14 cellular contexts compared by ENCODE assay signal in the genomic region with DNA sequence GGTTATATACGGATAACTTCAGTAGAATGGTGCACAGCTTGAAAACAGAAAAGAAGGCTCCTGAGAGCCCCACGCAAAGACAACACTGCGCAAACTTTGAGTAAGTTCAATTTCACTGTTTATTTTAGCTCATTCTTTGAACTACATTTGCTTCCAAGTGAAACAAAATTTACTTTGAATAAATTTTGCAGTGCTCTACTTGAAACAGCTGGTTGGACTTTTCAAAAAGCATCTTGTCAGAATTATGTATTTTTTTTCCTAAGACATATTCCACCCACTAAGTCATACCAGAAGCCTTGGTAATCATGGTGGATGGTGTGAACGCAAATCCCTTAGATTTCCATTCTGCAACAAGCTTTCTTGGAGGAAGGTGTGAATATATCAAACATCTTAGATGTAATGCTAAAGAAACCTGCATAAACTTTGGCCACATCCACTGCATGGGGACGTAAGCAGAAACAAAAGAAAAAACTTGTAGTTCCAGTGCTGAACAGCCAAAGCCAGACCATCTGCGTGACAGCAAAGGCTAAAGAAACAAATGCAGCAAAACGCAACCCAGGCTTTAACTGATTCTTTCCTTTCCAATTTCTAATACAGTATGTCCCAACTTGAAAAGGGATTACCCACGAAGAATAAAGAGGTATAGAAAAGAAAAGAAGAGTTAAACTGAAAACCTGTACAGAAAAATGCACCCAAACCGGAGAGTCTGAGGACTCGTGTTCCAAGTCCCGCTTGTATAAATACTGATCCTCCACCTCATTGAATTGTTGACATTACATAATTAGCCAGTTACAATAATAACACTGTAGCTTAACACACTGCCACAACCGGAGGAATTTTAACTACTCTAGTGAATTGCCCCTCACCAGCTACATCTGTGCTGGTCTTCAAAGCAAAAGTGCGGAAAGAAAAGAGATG.
DNase-seq lines count a peak whose midpoint lies in the region; ATAC-seq and TF ChIP-seq lines count a peak whose summit lies in the region.
"Had no signal": no experiment of that assay in that cellular context is flagged by ENCODE, and none has a peak within 500 bp of the region (broad histone marks: within the 10 kb centered on the region; RNA-seq: fewer than 3 reads in every experiment).

No MANE protein-coding gene starts in this region.

- H3K36me3 ChIP-seq in suprapubic skin = no peaks in the 10 kb centered on the region

- WGBS in suprapubic skin = 38% methylated on average over 13 of the region's 13 CpGs

- TF ChIP-seq POLR2A in suprapubic skin (IDR thresholded peaks at IDR 0.05) = no peak

- no peak for TF ChIP-seq EP300 in suprapubic skin (IDR thresholded peaks at IDR 0.05)

- H3K27ac ChIP-seq in suprapubic skin = no peak overlapping the region
- H3K27ac ChIP-seq: SJSA1 had no signal

- H3K9me3 ChIP-seq in suprapubic skin = no peaks in the 10 kb centered on the region
- H3K9me3 ChIP-seq: SJSA1 had no signal

- peaks cover 21% of the 10 kb centered on the region for H3K4me1 ChIP-seq in suprapubic skin

- no peak overlapping the region for H3K4me3 ChIP-seq in suprapubic skin
- H3K4me3 ChIP-seq: K562, SJSA1 had no signal

- ATAC-seq in HG03039 (IDR thresholded peaks at IDR 0.05; ENCODE audit: unreplicated experiment) = no peak
- ATAC-seq: K562 had no signal

- no peak for TF ChIP-seq CTCF in suprapubic skin (IDR thresholded peaks at IDR 0.05)

- DNase-seq in AG08396 (ENCODE audit: low spot score) = peak; percentile 13
- DNase-seq in NCI-H774 (lab: John Stamatoyannopoulos, UW) = peak; percentile 2
- DNase-seq in fibroblast of peridontal ligament (ENCODE audit: extremely low read depth) = peak; percentile 76
- peak; percentile 11 for DNase-seq in occipital lobe (lab: John Stamatoyannopoulos, UW)
- DNase-seq in cortex of kidney (lab: John Stamatoyannopoulos, UW) = no peak
- DNase-seq in suprapubic skin (ENCODE audit: low spot score in 2 of 2) = no peak
- DNase-seq in mesenteric fat pad (ENCODE audit: low spot score) = no peak
- DNase-seq: activated gamma-delta T cell; effector CD8-positive, alpha-beta T cell; NCI-H345; retina had no signal

- H3K27me3 ChIP-seq in suprapubic skin = no peaks in the 10 kb centered on the region
- H3K27me3 ChIP-seq: SJSA1 had no signal

Comparison
In these comparisons a context has a peak if more than half of its experiments do, and no peak if none do; other contexts are left out.
1. DNase-seq: peak in AG08396 (single experiment), NCI-H774 (single experiment), fibroblast of peridontal ligament (single experiment) and occipital lobe (single experiment); none in cortex of kidney (single experiment), suprapubic skin (0 of 2) and mesenteric fat pad (single experiment).